17 cellular contexts compared by ENCODE assay signal in the genomic region with DNA sequence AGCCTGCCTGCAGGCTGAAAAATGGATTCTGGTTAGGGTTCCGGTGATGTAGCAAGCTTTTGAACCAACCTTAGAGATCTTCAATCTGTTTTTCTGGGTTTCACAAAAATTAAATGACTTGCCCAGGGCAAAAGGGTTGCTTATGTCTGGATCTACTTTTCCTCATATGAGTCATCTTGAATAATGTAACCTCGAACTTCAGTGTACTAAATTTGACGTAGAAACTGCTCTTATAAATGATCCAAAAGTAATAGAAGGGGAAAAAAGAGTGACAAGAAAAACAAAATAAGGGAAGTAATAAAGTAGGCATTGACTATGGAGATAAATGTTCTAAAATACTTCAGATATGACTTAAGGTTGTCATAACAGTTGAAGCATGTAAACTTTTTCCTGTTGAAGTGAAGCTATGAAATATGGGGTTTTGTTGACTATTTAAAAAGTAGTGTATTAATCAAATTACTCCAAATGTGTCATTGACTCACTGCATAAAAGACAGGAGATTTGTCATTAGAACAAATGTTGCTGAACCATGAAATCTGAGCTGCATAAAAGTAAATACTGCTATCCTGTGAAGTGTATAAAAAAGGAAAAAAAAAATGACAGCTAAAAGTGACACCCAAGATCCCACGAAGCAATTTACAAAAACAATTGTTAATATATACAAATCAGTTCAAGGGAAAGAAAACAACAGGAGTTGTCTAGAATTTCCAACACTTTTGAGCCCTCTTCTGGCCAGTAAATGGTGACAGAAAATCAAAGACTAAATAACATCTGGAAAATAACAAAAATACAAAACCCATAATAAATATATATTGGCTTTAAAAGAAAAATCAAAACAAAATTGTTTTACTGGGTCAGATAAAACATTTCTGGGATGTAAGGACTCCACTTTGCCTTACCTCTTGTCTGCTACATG.
DNase-seq lines count a peak whose midpoint lies in the region; ATAC-seq and TF ChIP-seq lines count a peak whose summit lies in the region.
"Had no signal": no experiment of that assay in that cellular context is flagged by ENCODE, and none has a peak within 500 bp of the region (broad histone marks: within the 10 kb centered on the region; RNA-seq: fewer than 3 reads in every experiment).

No MANE protein-coding gene starts in this region.

- ATAC-seq in left ventricle myocardium superior = no peak
- ATAC-seq in HG03565 (IDR thresholded peaks at IDR 0.05; ENCODE audit: unreplicated experiment) = no peak
- ATAC-seq: body of pancreas, GM23338, left lobe of liver had no signal

- H3K27me3 ChIP-seq in left ventricle myocardium inferior (ENCODE audit: low read depth) = no peaks in the 10 kb centered on the region
- H3K27me3 ChIP-seq: body of pancreas had no signal

- H3K27ac ChIP-seq in left ventricle myocardium inferior (replicated peaks) = no peak overlapping the region
- H3K27ac ChIP-seq: body of pancreas, KMS-11, parathyroid adenoma had no signal

- H3K4me3 ChIP-seq in left ventricle myocardium inferior = no peak overlapping the region
- H3K4me3 ChIP-seq: body of pancreas, GM23338 had no signal

- intact Hi-C loops in left ventricle myocardium inferior (cut with micrococcal nuclease) = no loop called here
- intact Hi-C loops in left ventricle myocardium superior (cut with micrococcal nuclease) = no loop called here

- H3K4me1 ChIP-seq in left ventricle myocardium inferior = peaks cover 6% of the 10 kb centered on the region
- H3K4me1 ChIP-seq: body of pancreas, parathyroid adenoma had no signal

- no peaks in the 10 kb centered on the region for H3K36me3 ChIP-seq in left ventricle myocardium inferior

- TF ChIP-seq CTCF in left ventricle myocardium inferior (IDR thresholded peaks at IDR 0.05; ENCODE audit: borderline replicate concordance) = peak; percentile 25

- H3K9me3 ChIP-seq in left ventricle myocardium inferior (replicated peaks) = no peaks in the 10 kb centered on the region
- H3K9me3 ChIP-seq: body of pancreas had no signal

- DNase-seq in left ventricle myocardium inferior (no peak), left ventricle myocardium superior (no peak), astrocyte of the hippocampus (ENCODE audit: low read depth, low spot score) (peak; percentile 39), globus pallidus (ENCODE audit: low spot score) (peak; percentile 26), DMS153 treated with DMSO at 0.1 percent for 48 hours (lab: John Stamatoyannopoulos, UW; ENCODE audit: unreplicated experiment) (no peak), GF-D8 (lab: John Stamatoyannopoulos, UW) (no peak), T-helper 9 cell (no peak)
- DNase-seq: body of pancreas, GDM1, NCI-H2107, OCI-M1, substantia nigra had no signal

Comparison
In these comparisons a context has a peak if more than half of its experiments do, and no peak if none do; other contexts are left out.
1. DNase-seq: peak in astrocyte of the hippocampus (single experiment) and globus pallidus (single experiment); none in left ventricle myocardium inferior (single experiment), left ventricle myocardium superior (single experiment), DMS153 treated with DMSO at 0.1 percent for 48 hours (single experiment), GF-D8 (single experiment) and T-helper 9 cell (single experiment).